Comparison of ENCODE assay signal across 17 cellular contexts in the genomic region with DNA sequence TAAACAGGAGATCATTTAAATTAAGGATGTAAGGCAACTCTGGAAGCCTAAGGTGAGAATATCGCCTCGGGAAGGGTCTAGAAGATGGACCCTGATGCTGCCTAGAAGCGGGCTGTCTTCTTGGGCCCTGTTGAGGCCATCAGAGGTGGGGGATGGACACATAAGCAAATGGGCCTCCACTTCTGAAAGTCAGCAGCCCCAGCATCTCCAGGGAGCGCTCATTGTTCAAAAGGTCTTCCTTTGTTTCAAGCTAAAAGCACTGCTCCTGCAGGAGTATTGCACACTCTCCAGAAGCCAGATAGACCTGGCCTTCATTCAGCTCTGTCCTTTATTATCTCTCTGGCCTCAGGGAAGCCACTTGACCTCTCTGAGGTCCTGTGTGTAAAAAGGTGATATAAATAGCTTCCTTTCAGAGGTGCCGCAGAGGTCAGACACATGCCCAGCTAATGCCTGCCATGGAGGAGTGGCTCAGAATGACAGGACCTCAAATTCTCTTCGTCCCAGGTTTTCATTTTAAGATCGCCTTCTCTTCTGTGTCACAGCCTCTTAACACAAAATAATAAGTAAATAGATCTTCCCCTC. TPM values are rescaled to one million over a fixed set of nuclear protein-coding genes. Genes with fewer than 3 reads are reported as not detected.
"Had no signal": no experiment of that assay in that cellular context is flagged by ENCODE, and none has a peak within 500 bp of the region (broad histone marks: within the 10 kb centered on the region; RNA-seq: fewer than 3 reads in every experiment).

No MANE protein-coding gene starts in this region.

- H3K9me3 ChIP-seq: esophagus muscularis mucosa, sigmoid colon, stomach, testis had no signal

- H3K27me3 ChIP-seq: esophagus muscularis mucosa, sigmoid colon, testis had no signal

- H3K27ac ChIP-seq: esophagus muscularis mucosa, sigmoid colon, stomach, testis had no signal

- ATAC-seq: activated T-cell treated with anti-CD3 and anti-CD28 coated beads, Interleukin-2, amount 50 U/mL, for 4 hours; WTC11 had no signal

- H3K4me1 ChIP-seq: testis had no signal

- H3K4me3 ChIP-seq: esophagus muscularis mucosa, sigmoid colon, stomach, testis had no signal

- H3K36me3 ChIP-seq: esophagus muscularis mucosa, sigmoid colon, stomach had no signal

- DNase-seq: activated CD4-positive, alpha-beta memory T cell treated with anti-CD3 and anti-CD28 coated beads, Interleukin-2, amount 10 ng/mL, durations not matched to agents 7 days and 5 days; activated CD4-positive, alpha-beta T cell treated with anti-CD3 and anti-CD28 coated beads for 4 hours; activated effector memory CD4-positive, alpha-beta T cell treated with Interleukin-2 at 50 U/mL for 16 hours; activated naive CD4-positive, alpha-beta T cell treated with anti-CD3 and anti-CD28 coated beads, Interleukin-2, amount 50 U/mL, for 16 hours; activated T-cell treated with anti-CD3 and anti-CD28 coated beads, Interleukin-2, amount 50 U/mL, for 4 hours; caudate nucleus; glutamatergic neuron; midbrain; sigmoid colon; stimulated activated CD4-positive, alpha-beta T cell treated with anti-CD3 and anti-CD28 coated beads, Interleukin-1b, Interleukin-23, amount 100 ng/mL, for 48 hours; stomach; testis had no signal

RNA-seq across cellular contexts. Expression of gene CLIC6, which starts 48.6 kb away (rescaled TPM):
- total RNA-seq: lung microvascular endothelial cell, myocyte, pulmonary artery endothelial cell had no signal
